ENCODE assay signal across 17 cellular contexts in genomic region chr11:71101606-71102005, GRCh38.
A peak's percentile ranks its signal among the peaks of the same experiment; 100 is the strongest.
DNase-seq lines count a peak whose midpoint lies in the region; ATAC-seq lines count a peak whose summit lies in the region.
"Had no signal": no experiment of that assay in that cellular context is flagged by ENCODE, and none has a peak within 500 bp of the region (broad histone marks: within the 10 kb centered on the region; RNA-seq: fewer than 3 reads in every experiment).

No MANE protein-coding gene starts in this region.

- no peak overlapping the region for H4K91ac ChIP-seq in neuronal stem cell (ENCODE audit: low read depth, low read length, poor library complexity)

- DNase-seq in DMS79 (lab: John Stamatoyannopoulos, UW), result peak; percentile 28
- no peak for DNase-seq in DMS79 treated with DMSO at 0.1 percent for 48 hours (lab: John Stamatoyannopoulos, UW)
- no peak for DNase-seq in neuronal stem cell (ENCODE audit: low spot score)
- DNase-seq in aorta, result peak; percentile 15 to 67
- DNase-seq in retina, result no peak
- no peak for DNase-seq in G401 (ENCODE audit: low spot score)
- DNase-seq: CD4-positive, alpha-beta T cell; CD8-positive, alpha-beta memory T cell; DMS 273 treated with DMSO at 0.1 percent for 48 hours; DMS53; EL; GF-D8; GOT3; HFFc6 had no signal

- H3K4me3 ChIP-seq in neuronal stem cell (ENCODE audit: low read length in 2 of 2) (no peak overlapping the region), aorta (ENCODE audit: low read length in 2 of 2) (no peak overlapping the region)
- H3K4me3 ChIP-seq: BLaER1, HAP-1 had no signal

- H3K36me3 ChIP-seq in neuronal stem cell (replicated peaks in 1 of 2; ENCODE audit: control insufficient read depth in 2 of 2, insufficient read depth in 2 of 2, low read length in 2 of 2) (peaks cover 0 to 3% of the 10 kb centered on the region in 2 donors), aorta (ENCODE audit: control insufficient read depth in 1 of 2, insufficient read depth in 2 of 2, low read length in 1 of 2) (no peaks in the 10 kb centered on the region)
- H3K36me3 ChIP-seq: BLaER1, HAP-1 had no signal

- H3K4me1 ChIP-seq in neuronal stem cell (ENCODE audit: control insufficient read depth in 2 of 2, insufficient read depth in 1 of 2, low read depth in 1 of 2, low read length in 2 of 2) (peaks cover 0 to 7% of the 10 kb centered on the region in 2 donors), aorta (ENCODE audit: control insufficient read depth in 1 of 2, insufficient read depth in 2 of 2, low read length in 2 of 2) (no peaks in the 10 kb centered on the region)
- H3K4me1 ChIP-seq: HAP-1 had no signal

- no peak overlapping the region for H2BK15ac ChIP-seq in neuronal stem cell (ENCODE audit: low read length)

- no peak overlapping the region for H2AFZ ChIP-seq in neuronal stem cell (ENCODE audit: low read length)

- no peak overlapping the region for H3K27ac ChIP-seq in neuronal stem cell (replicated peaks; ENCODE audit: low read length)
- no peak overlapping the region for H3K27ac ChIP-seq in aorta (ENCODE audit: low read depth in 1 of 2, low read length in 2 of 2)
- H3K27ac ChIP-seq: 22Rv1, BLaER1 had no signal

- no peak overlapping the region for H3K9ac ChIP-seq in neuronal stem cell (ENCODE audit: low read depth, low read length, poor library complexity)
- H3K9ac ChIP-seq: BLaER1 had no signal

- intact Hi-C loops in aorta (cut with DNase I), result no loop called here

- no CpG with 5 or more reads among the region's 17 CpGs for WGBS in neuronal stem cell (ENCODE audit: extremely low coverage in 2 of 2, insufficient read length in 2 of 2, insufficient replicate concordance in 1 of 2), 2 donors
- 78 to 80% methylated on average over 17 of the region's 17 CpGs for WGBS in aorta, 2 donors

- H2BK12ac ChIP-seq in neuronal stem cell (ENCODE audit: low read length), result no peak overlapping the region

- H4K8ac ChIP-seq in neuronal stem cell (ENCODE audit: low read depth, low read length), result no peak overlapping the region

- no peak overlapping the region for H2AK5ac ChIP-seq in neuronal stem cell (ENCODE audit: low read depth, low read length)

- peaks cover 0 to 18% (median 3%) of the 10 kb centered on the region in 3 experiments for H3K27me3 ChIP-seq in neuronal stem cell (ENCODE audit: control insufficient read depth in 3 of 3, insufficient read depth in 3 of 3, low read depth in 1 of 3, low read length in 3 of 3)
- H3K27me3 ChIP-seq in aorta (ENCODE audit: control insufficient read depth in 1 of 2, insufficient read depth in 2 of 2, low read length in 1 of 2), result no peaks in the 10 kb centered on the region
- H3K27me3 ChIP-seq: BLaER1 had no signal

- peaks cover 5% of the 10 kb centered on the region for H3K79me1 ChIP-seq in neuronal stem cell (ENCODE audit: low read depth, low read length)

- H3K9me3 ChIP-seq in neuronal stem cell (replicated peaks in 1 of 2; ENCODE audit: control insufficient read depth in 2 of 2, insufficient read depth in 1 of 2, low read depth in 1 of 2, low read length in 2 of 2), result peaks cover 0 to 7% of the 10 kb centered on the region in 2 donors
- no peaks in the 10 kb centered on the region for H3K9me3 ChIP-seq in aorta (ENCODE audit: control insufficient read depth, low read length)
- H3K9me3 ChIP-seq: BLaER1, HAP-1 had no signal

- H3K23ac ChIP-seq in neuronal stem cell (ENCODE audit: low read depth, low read length, poor library complexity), result no peak overlapping the region

- H3K4ac ChIP-seq in neuronal stem cell (ENCODE audit: low read length), result no peak overlapping the region

- no peak overlapping the region for H2BK5ac ChIP-seq in neuronal stem cell (ENCODE audit: low read length)

- ATAC-seq in aorta (ENCODE audit: low FRiP score), result no peak

- H3K14ac ChIP-seq in neuronal stem cell (ENCODE audit: low read length), result no peak overlapping the region

- H3K4me2 ChIP-seq in neuronal stem cell (ENCODE audit: insufficient read depth, low read length, poor library complexity, severe bottlenecking), result no peak overlapping the region
- H3K4me2 ChIP-seq: BLaER1 had no signal

- in situ Hi-C loops in G401 (cut with HindIII; ENCODE audit: low sequenced_read_pairs), result no loop called here

- H2BK120ac ChIP-seq in neuronal stem cell (ENCODE audit: low read depth, low read length), result no peak overlapping the region

- peak overlapping the region; percentile 15 for H3K18ac ChIP-seq in neuronal stem cell (ENCODE audit: low read length)

Comparison
In these comparisons a context has a peak if more than half of its experiments do, and no peak if none do; other contexts are left out.
1. DNase-seq: peak in DMS79 (single experiment) and aorta (2 of 2); none in DMS79 treated with DMSO at 0.1 percent for 48 hours (single experiment), neuronal stem cell (single experiment), retina (single experiment) and G401 (single experiment).